ENCODE assay signal across 18 cellular contexts in genomic region chr10:59754951-59755350, GRCh38. TPM values are rescaled to one million over a fixed set of nuclear protein-coding genes. Genes with fewer than 3 reads are reported as not detected.
DNase-seq lines count a peak whose midpoint lies in the region; ATAC-seq, FAIRE-seq and TF ChIP-seq lines count a peak whose summit lies in the region.
"Had no signal": no experiment of that assay in that cellular context is flagged by ENCODE, and none has a peak within 500 bp of the region (broad histone marks: within the 10 kb centered on the region; RNA-seq: fewer than 3 reads in every experiment).

No MANE protein-coding gene starts in this region.

- H3K9ac ChIP-seq in H1 (replicated peaks in 1 of 4; ENCODE audit: extremely low read depth in 1 of 4, low read depth in 3 of 4, low read length in 3 of 4) = no peak overlapping the region
- H3K9ac ChIP-seq: BLaER1, GM23248 had no signal

- FAIRE-seq in H1 (lab: Jason Lieb, UNC) = no peak

- no peak overlapping the region for H2BK5ac ChIP-seq in H1 (ENCODE audit: low read depth, low read length)

- TF ChIP-seq POLR2A in H1 (IDR thresholded peaks at IDR 0.05; ENCODE audit: control extremely low read depth in 1 of 2, low read depth in 2 of 2, low read length in 2 of 2) (no peak), testis (IDR thresholded peaks at IDR 0.05) (no peak)

- H3K14ac ChIP-seq in H1 (ENCODE audit: insufficient read length) = no peak overlapping the region

- H2AK5ac ChIP-seq in H1 (ENCODE audit: low read depth, low read length) = no peak overlapping the region

- H4K8ac ChIP-seq in H1 (ENCODE audit: extremely low read depth, insufficient read depth, low read length) = no peak overlapping the region

- H3K18ac ChIP-seq in H1 (ENCODE audit: extremely low read depth, low read length) = no peak overlapping the region

- no peaks in the 10 kb centered on the region for H3K4me1 ChIP-seq in H1 (replicated peaks in 1 of 4; ENCODE audit: control insufficient read depth in 3 of 4, insufficient read depth in 4 of 4, low read length in 3 of 4)
- H3K4me1 ChIP-seq in psoas muscle = peaks cover 23% of the 10 kb centered on the region
- no peaks in the 10 kb centered on the region for H3K4me1 ChIP-seq in testis
- H3K4me1 ChIP-seq: BLaER1, Caco-2 had no signal

- intact Hi-C loops in psoas muscle (cut with DNase I) = loop anchor here (5.0 to 10.0 kb wide), 4 partner anchors 43 to 52 kb away; partner anchors contain the start of gene SLC16A9 (in 1 of the 2)
- intact Hi-C loops in testis (cut with DNase I; ENCODE audit: low total_unique reads) = no loop called here

- H3K36me3 ChIP-seq in H1 (ENCODE audit: control insufficient read depth in 2 of 4, insufficient read depth in 4 of 4, low read length in 3 of 4) = no peaks in the 10 kb centered on the region
- H3K36me3 ChIP-seq in psoas muscle (ENCODE audit: insufficient read depth in 1 of 2, low read depth in 1 of 2) = no peaks in the 10 kb centered on the region
- no peaks in the 10 kb centered on the region for H3K36me3 ChIP-seq in testis (ENCODE audit: low read depth, missing control alignments)
- H3K36me3 ChIP-seq: BLaER1 had no signal

- no peak overlapping the region for H4K91ac ChIP-seq in H1 (replicated peaks; ENCODE audit: insufficient read length, low read length)

- H3K23ac ChIP-seq in H1 (ENCODE audit: insufficient read length) = no peak overlapping the region

- no peak overlapping the region for H3K56ac ChIP-seq in H1 (replicated peaks; ENCODE audit: insufficient read length, low read depth, low read length)

- no peak overlapping the region for H2BK120ac ChIP-seq in H1 (replicated peaks; ENCODE audit: low read depth, low read length)

- H3K4ac ChIP-seq in H1 (replicated peaks; ENCODE audit: insufficient read length, low read depth, low read length) = no peak overlapping the region

- ATAC-seq in psoas muscle (peak in 1 of 4 donors; percentile 29), HG03354 (IDR thresholded peaks at IDR 0.05; ENCODE audit: poor library complexity, severe bottlenecking, unreplicated experiment) (no peak), GM21723 (IDR thresholded peaks at IDR 0.05; ENCODE audit: unreplicated experiment) (no peak)

- no peak for TF ChIP-seq RAD21 in H1 (IDR thresholded peaks at IDR 0.05 in 1 of 2, conservative IDR thresholded peaks at IDR 0.05 in 1 of 2; ENCODE audit: low read depth in 2 of 2, low read length in 2 of 2)

- no peak overlapping the region for H2BK15ac ChIP-seq in H1 (ENCODE audit: low read length)

- H2BK12ac ChIP-seq in H1 (ENCODE audit: low read depth, low read length) = no peak overlapping the region

- TF ChIP-seq EP300 in H1 (IDR thresholded peaks at IDR 0.05; ENCODE audit: borderline replicate concordance in 1 of 2, low read depth in 2 of 2, low read length in 2 of 2) = no peak

- no peaks in the 10 kb centered on the region for H3K79me1 ChIP-seq in H1 (ENCODE audit: low read depth, low read length)

- H2AFZ ChIP-seq in H1 (ENCODE audit: low read length) = peak overlapping the region; percentile 56; the same call in 1 of the 2 replicates
- H2AFZ ChIP-seq: GM23248 had no signal

- no peaks in the 10 kb centered on the region for H3K79me2 ChIP-seq in H1 (ENCODE audit: control insufficient read depth in 1 of 2, insufficient read depth in 2 of 2, low read length in 2 of 2)

- no peak overlapping the region for H2BK20ac ChIP-seq in H1 (ENCODE audit: low read length)

- TF ChIP-seq CTCF in astrocyte of the cerebellum (IDR thresholded peaks at IDR 0.05; ENCODE audit: low read depth, low read length, missing control alignments) = no peak
- no peak for TF ChIP-seq CTCF in H1 (IDR thresholded peaks at IDR 0.05; ENCODE audit: control extremely low read depth in 1 of 3, insufficient read depth in 1 of 3, low read depth in 1 of 3, low read length in 3 of 3)
- TF ChIP-seq CTCF in psoas muscle (IDR thresholded peaks at IDR 0.05) = no peak
- no peak for TF ChIP-seq CTCF in testis (IDR thresholded peaks at IDR 0.05)

- peak; percentile 20 for DNase-seq in G401 (ENCODE audit: low spot score)
- peak; percentile 15 for DNase-seq in astrocyte of the cerebellum (ENCODE audit: low read depth)
- no peak for DNase-seq in H1 (ENCODE audit: low read depth in 1 of 2, low spot score in 2 of 2)
- no peak for DNase-seq in psoas muscle
- no peak for DNase-seq in testis
- DNase-seq in amygdala (lab: John Stamatoyannopoulos, UW) = no peak
- DNase-seq: 8988T; AML-193; Caco-2; CD8-positive, alpha-beta memory T cell; DND-41; GF-D8; GM23248; H9 had no signal

- H3K27ac ChIP-seq in H1 (ENCODE audit: low read depth, low read length) (no peak overlapping the region), psoas muscle (peak overlapping the region; percentile 86), testis (no peak overlapping the region)
- H3K27ac ChIP-seq: BLaER1, GM23248 had no signal

- in situ Hi-C loops in G401 (cut with HindIII; ENCODE audit: low sequenced_read_pairs) = no loop called here
- in situ Hi-C loops in astrocyte of the cerebellum (cut with HindIII; ENCODE audit: low sequenced_read_pairs) = no loop called here

- 84% methylated on average over 4 of the region's 4 CpGs; no CpG with 5 or more reads in 1 of the 2 experiments for WGBS in H1 (ENCODE audit: extremely low coverage in 1 of 2, insufficient coverage in 1 of 2, insufficient read length in 1 of 2, insufficient replicate concordance in 2 of 2, low coverage in 1 of 2, low lambda C conversion rate in 2 of 2, missing lambda C conversion rate in 1 of 2), 2 experiments
- 25 to 43% (median 32%) methylated on average over 4 of the region's 4 CpGs for WGBS in psoas muscle, 3 donors
- 90 to 91% methylated on average over 4 of the region's 4 CpGs for WGBS in testis, 2 donors

- H3K9me3 ChIP-seq in H1 (ENCODE audit: insufficient read depth in 2 of 2, low read depth in 1 of 2, low read length in 1 of 2) = peaks cover 2 to 4% of the 10 kb centered on the region in 2 experiments; a peak in 1 of 4 replicates
- H3K9me3 ChIP-seq in psoas muscle = no peaks in the 10 kb centered on the region
- no peaks in the 10 kb centered on the region for H3K9me3 ChIP-seq in testis
- H3K9me3 ChIP-seq: Caco-2 had no signal

- no peak overlapping the region for H4K5ac ChIP-seq in H1 (ENCODE audit: insufficient read length, low read depth, low read length)

- POLR2A ChIA-PET in H1 (lab: Charles Lee; ENCODE audit: partially characterized antibody) = interaction anchor here (1.6 kb wide), 1 partner anchor 53 kb away, joined by 3 read pairs; no protein-coding TSS in a partner anchor

- H3K23me2 ChIP-seq in H1 (ENCODE audit: low read depth, low read length) = no peaks in the 10 kb centered on the region

- no peaks in the 10 kb centered on the region for H4K20me1 ChIP-seq in H1 (replicated peaks in 1 of 2; ENCODE audit: control insufficient read depth in 1 of 2, insufficient read depth in 2 of 2, low read length in 2 of 2)
- H4K20me1 ChIP-seq: BLaER1 had no signal

- no peak overlapping the region for H3K4me3 ChIP-seq in astrocyte of the cerebellum (ENCODE audit: low read depth, low read length)
- no peak overlapping the region for H3K4me3 ChIP-seq in H1 (ENCODE audit: extremely low read depth in 1 of 4, insufficient read depth in 2 of 4, low read depth in 3 of 4, low read length in 4 of 4)
- H3K4me3 ChIP-seq in psoas muscle = no peak overlapping the region
- H3K4me3 ChIP-seq in testis = no peak overlapping the region
- H3K4me3 ChIP-seq: BLaER1, GM23248 had no signal

- CTCF ChIA-PET in H1 (lab: Charles Lee; ENCODE audit: partially characterized antibody) = interaction anchor here (0.8 kb wide), 2 partner anchors 32 to 133 kb away, joined by 3 to 4 read pairs; no protein-coding TSS in a partner anchor

- no peaks in the 10 kb centered on the region for H3K27me3 ChIP-seq in H1 (replicated peaks in 1 of 4; ENCODE audit: control insufficient read depth in 3 of 4, extremely low read depth in 1 of 4, insufficient read depth in 3 of 4, low read length in 3 of 4)
- no peaks in the 10 kb centered on the region for H3K27me3 ChIP-seq in psoas muscle (ENCODE audit: insufficient read depth in 3 of 3, low read length in 2 of 3)
- H3K27me3 ChIP-seq in testis = no peaks in the 10 kb centered on the region
- H3K27me3 ChIP-seq: BLaER1 had no signal

- no peak overlapping the region for H3K4me2 ChIP-seq in H1 (ENCODE audit: insufficient read depth in 1 of 2, low read depth in 2 of 2, low read length in 2 of 2)
- H3K4me2 ChIP-seq: BLaER1 had no signal

RNA-seq across cellular contexts. Expression of gene MRLN, which starts 1.7 kb away (rescaled TPM):
- not detected in 2 replicates for total RNA-seq in G401 (2014; rRNA removed; shearing (Covaris generic))
- total RNA-seq in H1 (2021; fragmentation: NEBNext Ultra II Directional; extraction: Animal tissue kit (Norgen Biotek cat#: 25700)) = not detected in 2 replicates
- polyA plus RNA-seq in H1 (2011; rRNA removed) (0.21 TPM in 1 of 2 replicates, not detected in the other), psoas muscle (100 to 1,000 TPM in 2 of 3 donors, 10 to 100 TPM in 1; 15.1 to 738 (median 297) TPM), testis (ENCODE audit: insufficient read depth, low read depth, low replicate concordance) (1.4 TPM)
- polyA plus RNA-seq in H1 (2011; cell fraction: cytosol; rRNA removed) = not detected
- polyA plus RNA-seq in H1 (2011; cell fraction: nucleus; rRNA removed) = 0.21 TPM
- 0.29 TPM in 1 of 4 replicates, not detected in the others for polyA plus RNA-seq in H1 (2012, experiment 1 of 2)
- polyA plus RNA-seq in H1 (2012, experiment 2 of 2) = 0.59 TPM
- 0.28 TPM for polyA plus RNA-seq in H1 (2013, experiment 1 of 2)
- polyA plus RNA-seq in H1 (2013, experiment 2 of 2) = not detected
- not detected in 2 replicates for polyA minus RNA-seq in H1 (2011; rRNA and poly(A)+ RNA removed)
- polyA minus RNA-seq in H1 (2011; cell fraction: cytosol; rRNA and poly(A)+ RNA removed) = not detected
- polyA minus RNA-seq in H1 (2011; cell fraction: nucleus; rRNA and poly(A)+ RNA removed) = not detected
- total RNA-seq in psoas muscle (100 to 1,000 TPM in 2 of 4 donors, 10 to 100 TPM in 2; 82.0 to 219 (median 103) TPM), testis (not detected)
- total RNA-seq: CD8-positive, alpha-beta memory T cell; GM23248; H9; HT1080 had no signal
- polyA plus RNA-seq: CD8-positive, alpha-beta memory T cell; GM23248 had no signal

RNA-seq across cellular contexts. Expression of gene SLC16A9, which starts 45.3 kb away (rescaled TPM):
- total RNA-seq in G401 (2014; rRNA removed; shearing (Covaris generic)) = 10.2 and 12.9 TPM in 2 replicates
- total RNA-seq in H1 (2021; fragmentation: NEBNext Ultra II Directional; extraction: Animal tissue kit (Norgen Biotek cat#: 25700)) = 11.2 and 11.6 TPM in 2 replicates
- 9.1 and 20.5 TPM in 2 replicates for polyA plus RNA-seq in H1 (2011; rRNA removed)
- polyA plus RNA-seq in H1 (2011; cell fraction: cytosol; rRNA removed) = 12.7 TPM
- polyA plus RNA-seq in H1 (2011; cell fraction: nucleus; rRNA removed) = 4.3 TPM
- 7.9 to 11.6 TPM (median 9.9 TPM) in 4 replicates for polyA plus RNA-seq in H1 (2012, experiment 1 of 2)
- polyA plus RNA-seq in H1 (2012, experiment 2 of 2) = 2.3 TPM
- 6.2 TPM for polyA plus RNA-seq in H1 (2013, experiment 1 of 2)
- 7.2 TPM for polyA plus RNA-seq in H1 (2013, experiment 2 of 2)
- 12.6 and 22.3 TPM in 2 replicates for polyA minus RNA-seq in H1 (2011; rRNA and poly(A)+ RNA removed)
- 9.0 TPM for polyA minus RNA-seq in H1 (2011; cell fraction: cytosol; rRNA and poly(A)+ RNA removed)
- polyA minus RNA-seq in H1 (2011; cell fraction: nucleus; rRNA and poly(A)+ RNA removed) = 8.0 TPM
- total RNA-seq in psoas muscle = 1 to 10 TPM in 2 of 4 donors, under 1 TPM in 2; 0.64 to 2.5 (median 1.2) TPM
- 1 to 10 TPM in 1 of 3 donors, under 1 TPM in 2; 0.01 to 3.1 (median 0.57) TPM for polyA plus RNA-seq in psoas muscle
- total RNA-seq in testis = 1 to 10 TPM; 3.8 to 4.0 TPM
- 9.8 TPM for polyA plus RNA-seq in testis (ENCODE audit: insufficient read depth, low read depth, low replicate concordance)
- total RNA-seq: GM23248 had no signal
- polyA plus RNA-seq: CD8-positive, alpha-beta memory T cell; GM23248 had no signal

Comparison
In these comparisons a context has a peak if more than half of its experiments do, and no peak if none do; other contexts are left out.
1. DNase-seq: peak in G401 (single experiment) and astrocyte of the cerebellum (single experiment); none in H1 (0 of 2), psoas muscle (0 of 2), testis (single experiment) and amygdala (0 of 56).
2. RNA of gene MRLN, which starts 1.7 kb away (total RNA-seq): 82.0 to 219 TPM in psoas muscle; not detected in testis, not detected in G401 and not detected in H1; every median in the first group is over 10 times any median in the second.